1 cellular context compared by ENCODE assay signal in genomic region chr22:42078469-42079318, GRCh38.
TF ChIP-seq lines count a peak whose summit lies in the region.

No MANE protein-coding gene starts in this region.

TF ChIP-seq in endothelial cell of umbilical vein, 7 proteins besides CTCF, POLR2A, EP300 and RAD21:
- TF ChIP-seq FOS (IDR thresholded peaks at IDR 0.05; ENCODE audit: borderline replicate concordance, insufficient read depth, low read length) (no peak), EZH2 (IDR thresholded peaks at IDR 0.05; ENCODE audit: borderline replicate concordance, low read depth, low read length, severe bottlenecking) (no peak), POLR2AphosphoS5 (IDR thresholded peaks at IDR 0.05; ENCODE audit: insufficient read depth, low read depth, low read length) (no peak), GATA2 (IDR thresholded peaks at IDR 0.05; ENCODE audit: insufficient read depth, insufficient read length, low read depth, low read length) (no peak), JUN (IDR thresholded peaks at IDR 0.05; ENCODE audit: borderline replicate concordance, insufficient read depth, insufficient read length, low read depth) (no peak), MYC (IDR thresholded peaks at IDR 0.05; ENCODE audit: low read depth, low read length) (no peak)
- TF ChIP-seq, protein P1, sequence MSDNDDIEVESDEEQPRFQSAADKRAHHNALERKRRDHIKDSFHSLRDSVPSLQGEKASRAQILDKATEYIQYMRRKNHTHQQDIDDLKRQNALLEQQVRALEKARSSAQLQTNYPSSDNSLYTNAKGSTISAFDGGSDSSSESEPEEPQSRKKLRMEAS (IDR thresholded peaks at IDR 0.05; ENCODE audit: insufficient read depth, insufficient read length), result no peak
TF ChIP-seq in endothelial cell of umbilical vein: peak in this region for 0.
